ENCODE assay signal across 25 cellular contexts in the genomic region with DNA sequence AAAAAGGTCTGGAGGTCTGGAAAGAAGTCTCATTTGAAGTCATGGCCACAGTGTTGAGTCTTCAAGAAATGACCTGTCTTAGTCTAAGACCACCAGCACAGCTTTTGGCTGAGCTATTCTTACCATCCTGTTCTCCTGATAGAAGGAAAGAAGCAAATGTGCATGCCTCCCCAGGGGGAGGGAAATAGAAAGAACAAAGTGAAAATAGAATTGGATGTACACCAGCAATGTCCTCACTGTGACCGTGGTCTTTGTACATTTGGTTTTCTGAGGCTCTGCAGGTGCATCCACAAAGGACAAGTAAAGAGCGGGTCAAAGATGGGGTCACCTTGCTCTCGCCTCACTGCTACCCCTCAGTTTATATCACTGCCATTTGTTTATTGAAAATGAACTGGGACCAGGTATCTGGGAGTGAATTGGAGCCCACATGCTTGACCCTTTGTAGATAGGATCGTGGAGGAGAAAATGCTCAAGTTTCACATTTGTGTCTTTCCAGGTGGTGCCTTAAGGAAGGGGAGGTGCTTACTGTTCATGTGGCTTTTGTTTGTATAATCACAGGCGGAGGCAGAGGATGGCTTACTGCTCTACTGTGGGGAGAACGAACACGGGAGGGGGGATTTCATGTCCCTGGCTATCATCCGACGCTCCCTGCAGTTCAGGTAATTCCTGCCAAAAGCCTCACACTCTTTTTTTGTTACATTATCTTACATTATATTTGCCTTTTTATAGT.
"Had no signal": no experiment of that assay in that cellular context is flagged by ENCODE, and none has a peak within 500 bp of the region (broad histone marks: within the 10 kb centered on the region; RNA-seq: fewer than 3 reads in every experiment).

No MANE protein-coding gene starts in this region.

- H3K9ac ChIP-seq: KMS-11 had no signal

- H3K4me1 ChIP-seq: SJSA1 had no signal

- H3K4me3 Mint-ChIP-seq: IgD-negative memory B cell had no signal

- H3K36me3 ChIP-seq: SJSA1 had no signal

- DNase-seq: Kasumi-1, MM.1S, NCI-H1092 treated with DMSO at 0.1 percent for 48 hours, NCI-H1436 treated with DMSO at 0.1 percent for 48 hours, NCI-H1694 treated with DMSO at 0.1 percent for 48 hours, NCI-H1930, NCI-H2081, NCI-H2107, NCI-H2171 treated with DMSO at 0.1 percent for 48 hours, NCI-H345, NCI-H446 treated with DMSO at 0.1 percent for 48 hours, NCI-H510A treated with DMSO at 0.1 percent for 48 hours, NCI-H526, NCI-H82, Right ventricle myocardium superior, RPMI8226, SIG-M5 had no signal

- FAIRE-seq: HTR-8/SVneo, K562, RCC 7860 had no signal

- H3K27ac ChIP-seq: HL-60, KMS-11, SJSA1, SK-N-MC had no signal

- H3K36me3 Mint-ChIP-seq: IgD-negative memory B cell had no signal

- H3K9me3 ChIP-seq: SJSA1 had no signal

- H3K4me3 ChIP-seq: K562, SJSA1, SK-N-MC had no signal

- H3K4me2 ChIP-seq: KMS-11 had no signal

- H3K9me3 Mint-ChIP-seq: IgD-negative memory B cell had no signal

- H3K27ac Mint-ChIP-seq: IgD-negative memory B cell had no signal

- H3K4me1 Mint-ChIP-seq: IgD-negative memory B cell had no signal

- ATAC-seq: K562 had no signal
